ENCODE assay signal across 24 cellular contexts in the genomic region with DNA sequence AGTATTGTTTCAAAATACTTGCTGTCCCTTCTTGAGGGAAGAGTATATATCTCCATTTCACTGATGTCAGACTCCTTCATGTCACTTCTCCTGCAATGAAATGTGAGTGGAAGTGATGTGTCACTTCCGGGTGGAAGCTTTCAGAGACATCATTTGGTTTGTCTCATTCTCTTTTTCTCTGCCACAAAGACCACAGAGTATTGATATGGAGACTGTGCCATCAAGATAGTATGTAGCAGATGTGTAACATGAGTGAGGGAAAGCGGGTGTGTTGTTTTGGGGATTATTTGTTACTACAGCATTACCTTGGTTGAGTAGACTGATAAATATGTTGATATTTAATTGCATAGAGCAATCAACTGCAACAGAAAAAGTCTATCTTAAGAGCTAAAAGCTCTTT.
"Had no signal": no experiment of that assay in that cellular context is flagged by ENCODE, and none has a peak within 500 bp of the region (broad histone marks: within the 10 kb centered on the region; RNA-seq: fewer than 3 reads in every experiment).

No MANE protein-coding gene starts in this region.

- H3K9ac ChIP-seq: KMS-11 had no signal

- H3K27ac ChIP-seq: KMS-11, RWPE1 had no signal

- H3K4me2 ChIP-seq: KMS-11 had no signal

- H3K4me3 ChIP-seq: K562 had no signal

- DNase-seq: IMR-90, Kasumi-1, MM.1S, NCI-H1048, NCI-H1105, NCI-H1417, NCI-H1436 treated with DMSO at 0.1 percent for 48 hours, NCI-H1694 treated with DMSO at 0.1 percent for 48 hours, NCI-H1930, NCI-H2081, NCI-H2107, NCI-H2227 treated with DMSO at 0.1 percent for 48 hours, NCI-H524, NCI-H526 treated with DMSO at 0.1 percent for 48 hours, NCI-H748 treated with DMSO at 0.1 percent for 48 hours, PC-3, SHP77, T-helper 1 cell had no signal

- ATAC-seq: HepG2, K562, Panc1, PC-3, SK-N-SH treated with all-trans-retinoic acid at 6 μM for 48 hours had no signal
